Comparison of ENCODE assay signal across 8 cellular contexts in genomic region chr1:84772428-84772943, GRCh38.
DNase-seq lines count a peak whose midpoint lies in the region; ATAC-seq and TF ChIP-seq lines count a peak whose summit lies in the region.

No MANE protein-coding gene starts in this region.

- intact Hi-C loops in posterior vena cava (cut with DNase I) (loop anchor here in 1 of 2 donors (5.0 kb wide), 1 partner anchor 330 kb away; no protein-coding TSS in a partner anchor), vagina (cut with DNase I) (no loop called here)

- no peaks in the 10 kb centered on the region for H3K36me3 ChIP-seq in vagina

- peak; percentile 79 for ATAC-seq in GM21619 (IDR thresholded peaks at IDR 0.05; ENCODE audit: unreplicated experiment)

- in situ Hi-C loops in SK-MEL-5 (cut with HindIII; ENCODE audit: low pct_unique_long_range_greater_than_20kb, low sequenced_read_pairs): no loop called here

- peak; percentile 81 to 89 (median 86) for TF ChIP-seq CTCF in vagina (IDR thresholded peaks at IDR 0.05)

- DNase-seq in DMS79 (lab: John Stamatoyannopoulos, UW) (peak; percentile 27), M059J (ENCODE audit: low read depth) (peak; percentile 80), SK-MEL-5 (ENCODE audit: low read depth, low spot score) (peak; percentile 82), glomerular endothelial cell (ENCODE audit: extremely low read depth, low read depth, low spot score) (peak; percentile 60), posterior vena cava (ENCODE audit: low spot score) (peak; percentile 91), vagina (ENCODE audit: extremely low spot score in 2 of 2) (no peak)
- peak; percentile 64 for DNase-seq in activated naive CD4-positive, alpha-beta T cell treated with Interleukin-2 at 50 U/mL for 16 hours

- H3K27me3 ChIP-seq in vagina: no peaks in the 10 kb centered on the region

- peaks cover 28% of the 10 kb centered on the region for H3K4me1 ChIP-seq in vagina

- no peak overlapping the region for H3K27ac ChIP-seq in vagina

- no peaks in the 10 kb centered on the region for H3K9me3 ChIP-seq in vagina

- TF ChIP-seq POLR2A in vagina (IDR thresholded peaks at IDR 0.05): no peak

- H3K4me3 ChIP-seq in vagina: no peak overlapping the region

Comparison
In these comparisons a context has a peak if more than half of its experiments do, and no peak if none do; other contexts are left out.
1. DNase-seq: peak in DMS79 (single experiment), M059J (single experiment), SK-MEL-5 (single experiment), activated naive CD4-positive, alpha-beta T cell treated with Interleukin-2 at 50 U/mL for 16 hours (single experiment), glomerular endothelial cell (single experiment) and posterior vena cava (single experiment); none in vagina (0 of 2).